8 cellular contexts compared by ENCODE assay signal in genomic region chr3:196741401-196741761, GRCh38. TPM values are rescaled to one million over a fixed set of nuclear protein-coding genes. Genes with fewer than 3 reads are reported as not detected.
DNase-seq lines count a peak whose midpoint lies in the region; ATAC-seq, FAIRE-seq and TF ChIP-seq lines count a peak whose summit lies in the region.

No MANE protein-coding gene starts in this region.

- peak overlapping the region; percentile 92 to 93 for H3K27ac Mint-ChIP-seq in natural killer cell

- H3K4me1 Mint-ChIP-seq in natural killer cell: peaks cover 26 to 31% of the 10 kb centered on the region in 2 donors

- TF ChIP-seq CTCF in AG09309 (IDR thresholded peaks at IDR 0.05; ENCODE audit: control insufficient read depth, insufficient read depth, low read depth, low read length, missing control alignments): no peak
- TF ChIP-seq CTCF in natural killer cell (IDR thresholded peaks at IDR 0.05): no peak

- WGBS in HUES64: 64% methylated on average over 5 of the region's 5 CpGs

- H3K4me1 ChIP-seq in HUES64 (ENCODE audit: insufficient read depth, low read length): peaks cover 20% of the 10 kb centered on the region

- ATAC-seq in natural killer cell (no peak), GM18909 (IDR thresholded peaks at IDR 0.05; ENCODE audit: poor library complexity, unreplicated experiment) (no peak)

- H3K4me3 ChIP-seq in AG09309 (ENCODE audit: control insufficient read depth, low read depth, low read length) (peak overlapping the region; percentile 72), HUES64 (ENCODE audit: low read length) (peak overlapping the region; percentile 96)

- DNase-seq in AG09309 (ENCODE audit: low read depth) (no peak), cerebellar cortex (ENCODE audit: low spot score) (peak; percentile 6), natural killer cell (no peak), HTR-8/SVneo (ENCODE audit: insufficient read length, low spot score) (no peak), CD1c-positive myeloid dendritic cell (ENCODE audit: extremely low spot score) (no peak), nucleus accumbens (lab: John Stamatoyannopoulos, UW) (no peak)

- no peak for FAIRE-seq in HTR-8/SVneo (lab: Jason Lieb, UNC)

- intact Hi-C loops in natural killer cell (cut with micrococcal nuclease): no loop called here

- no peak overlapping the region for H3K27ac ChIP-seq in HUES64 (ENCODE audit: low read depth, low read length)

- H3K36me3 Mint-ChIP-seq in natural killer cell: peaks cover 7% of the 10 kb centered on the region

- H3K9me3 Mint-ChIP-seq in natural killer cell: no peaks in the 10 kb centered on the region

- H3K9me3 ChIP-seq in HUES64 (ENCODE audit: insufficient read depth, low read depth, low read length): no peaks in the 10 kb centered on the region

- H3K4me3 Mint-ChIP-seq in natural killer cell: peak overlapping the region; percentile 98

- no peaks in the 10 kb centered on the region for H3K27me3 ChIP-seq in HUES64 (ENCODE audit: insufficient read depth, low read length)

- peak overlapping the region; percentile 96; the same call in 1 of the 2 replicates for H3K9ac ChIP-seq in HUES64 (ENCODE audit: low read depth, low read length)

- peaks cover 5% of the 10 kb centered on the region; the same call in 1 of the 2 replicates for H3K36me3 ChIP-seq in HUES64 (ENCODE audit: insufficient read depth, low read length)

- H3K27me3 Mint-ChIP-seq in natural killer cell (ENCODE audit: low read depth in 2 of 2): no peaks in the 10 kb centered on the region

RNA-seq across cellular contexts. Expression of gene PAK2, which starts 1.7 kb away (rescaled TPM):
- polyA plus RNA-seq in HUES64 (2013, experiment 1 of 2): 33.4 TPM
- 37.5 TPM for polyA plus RNA-seq in HUES64 (2013, experiment 2 of 2)
- total RNA-seq in natural killer cell: 10 to 100 TPM; 64.5 to 68.6 (median 66.4) TPM

RNA-seq across cellular contexts. Expression of gene PIGX, which starts 29.2 kb away (rescaled TPM):
- 15.5 TPM for polyA plus RNA-seq in HUES64 (2013, experiment 1 of 2)
- 12.6 TPM for polyA plus RNA-seq in HUES64 (2013, experiment 2 of 2)
- 10 to 100 TPM; 23.9 to 31.8 (median 24.2) TPM for total RNA-seq in natural killer cell

RNA-seq across cellular contexts. Expression of gene CEP19, which starts 29.3 kb away (rescaled TPM):
- polyA plus RNA-seq in HUES64 (2013, experiment 1 of 2): 2.0 TPM
- 3.0 TPM for polyA plus RNA-seq in HUES64 (2013, experiment 2 of 2)
- 1 to 10 TPM in 2 of 3 donors, under 1 TPM in 1; 0.92 to 1.8 (median 1.1) TPM for total RNA-seq in natural killer cell
